Comparison of ENCODE assay signal across 8 cellular contexts in the genomic region with DNA sequence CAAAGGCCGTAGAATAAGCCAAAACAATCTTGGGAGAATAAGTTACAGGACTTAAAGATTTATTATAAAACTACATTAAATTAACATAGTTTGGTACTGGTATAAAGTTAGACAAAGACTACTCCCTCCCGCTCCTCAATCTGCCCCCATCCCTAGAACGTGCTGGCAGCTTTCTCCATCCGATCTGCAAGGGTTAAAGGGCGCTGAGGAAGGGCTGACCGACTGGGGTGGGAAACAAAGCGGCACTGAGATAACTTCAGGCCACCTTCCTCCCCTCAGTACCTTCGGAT. TPM values are rescaled to one million over a fixed set of nuclear protein-coding genes. Genes with fewer than 3 reads are reported as not detected.
DNase-seq lines count a peak whose midpoint lies in the region; ATAC-seq, FAIRE-seq and TF ChIP-seq lines count a peak whose summit lies in the region.

No MANE protein-coding gene starts in this region.

- H3K27ac ChIP-seq in ACC112 (ENCODE audit: low read depth, low read length) (peak overlapping the region; percentile 99), HUES48 (ENCODE audit: low read depth, low read length) (peak overlapping the region; percentile 100)

- no peaks in the 10 kb centered on the region for H3K27me3 ChIP-seq in ACC112 (ENCODE audit: insufficient read depth, low read length)
- H3K27me3 ChIP-seq in HUES48 (ENCODE audit: control insufficient read depth, insufficient read depth, low read length), result no peaks in the 10 kb centered on the region
- H3K27me3 ChIP-seq in mononuclear cell (ENCODE audit: insufficient read depth, low read length), result no peaks in the 10 kb centered on the region

- peak overlapping the region; percentile 93 for H3K9ac ChIP-seq in HUES48 (ENCODE audit: low read depth, low read length)

- H3K4me1 ChIP-seq in ACC112 (ENCODE audit: control insufficient read depth, insufficient read depth, low read length, unreplicated experiment), result peaks cover 13% of the 10 kb centered on the region
- H3K4me1 ChIP-seq in HUES48 (ENCODE audit: control insufficient read depth, insufficient read depth, low read length), result peaks cover 18% of the 10 kb centered on the region; the same call in 1 of the 2 replicates
- peaks cover 20% of the 10 kb centered on the region for H3K4me1 ChIP-seq in mononuclear cell (ENCODE audit: insufficient read depth, low read length)

- H3K79me2 ChIP-seq in ACC112 (ENCODE audit: control insufficient read depth, insufficient read depth, low read length, unreplicated experiment), result peaks cover 62% of the 10 kb centered on the region

- FAIRE-seq in GM19239 (lab: Jason Lieb, UNC), result no peak

- DNase-seq in cardiac fibroblast (ENCODE audit: low read depth in 2 of 2), result no peak
- DNase-seq in GM19239 (ENCODE audit: insufficient read length, low spot score), result no peak
- DNase-seq in activated CD4-positive, alpha-beta T cell treated with anti-CD3 and anti-CD28 coated beads for 1 hour, result no peak

- no peak for TF ChIP-seq CTCF in cardiac fibroblast (IDR thresholded peaks at IDR 0.05; ENCODE audit: low read depth, low read length)

- H3K4me3 ChIP-seq in ACC112 (ENCODE audit: low read depth, low read length) (peak overlapping the region; percentile 84), HUES48 (ENCODE audit: low read depth, low read length) (peak overlapping the region; percentile 90), cardiac fibroblast (replicated peaks in 1 of 2; ENCODE audit: low read depth in 2 of 2, low read length in 2 of 2) (peak overlapping the region; percentile 87 to 91), mononuclear cell (ENCODE audit: low read length) (peak overlapping the region; percentile 96)

- H2AFZ ChIP-seq in ACC112 (ENCODE audit: low read length, unreplicated experiment), result peak overlapping the region; percentile 69

- ATAC-seq in GM19395 (IDR thresholded peaks at IDR 0.05; ENCODE audit: unreplicated experiment), result peak; percentile 19
- no peak for ATAC-seq in GM18861 (IDR thresholded peaks at IDR 0.05; ENCODE audit: unreplicated experiment)

- H3K9me3 ChIP-seq in HUES48 (ENCODE audit: control insufficient read depth, insufficient read depth, low read length) (no peaks in the 10 kb centered on the region), mononuclear cell (ENCODE audit: low read depth, low read length) (no peaks in the 10 kb centered on the region)

- no peaks in the 10 kb centered on the region for H3K36me3 ChIP-seq in ACC112 (ENCODE audit: insufficient read depth, low read length)
- peaks cover 46% of the 10 kb centered on the region for H3K36me3 ChIP-seq in HUES48 (ENCODE audit: control insufficient read depth, insufficient read depth, low read length)

RNA-seq across cellular contexts. Expression of a gene that starts 0.8 kb away (rescaled TPM):
- 14.9 TPM for total RNA-seq in mononuclear cell

RNA-seq across cellular contexts. Expression of a gene that starts 9.6 kb away (rescaled TPM):
- 8.2 TPM for total RNA-seq in mononuclear cell
